9 cellular contexts compared by ENCODE assay signal in genomic region chrX:19342331-19342906, GRCh38. TPM values are rescaled to one million over a fixed set of nuclear protein-coding genes. Genes with fewer than 3 reads are reported as not detected.
DNase-seq lines count a peak whose midpoint lies in the region; ATAC-seq, FAIRE-seq and TF ChIP-seq lines count a peak whose summit lies in the region.
"Had no signal": no experiment of that assay in that cellular context is flagged by ENCODE, and none has a peak within 500 bp of the region (broad histone marks: within the 10 kb centered on the region; RNA-seq: fewer than 3 reads in every experiment).

No MANE protein-coding gene starts in this region.

- H3K9me3 ChIP-seq in astrocyte (ENCODE audit: insufficient read depth, low read depth, low read length) (no peaks in the 10 kb centered on the region), neural progenitor cell (ENCODE audit: low read depth) (peaks cover 4% of the 10 kb centered on the region)

- H4K20me1 ChIP-seq in astrocyte (ENCODE audit: insufficient read depth, low read length) (peaks cover 16% of the 10 kb centered on the region), neural progenitor cell (ENCODE audit: low read depth) (peaks cover 3% of the 10 kb centered on the region)

- no peak for TF ChIP-seq EP300 in Ishikawa (IDR thresholded peaks at IDR 0.05; ENCODE audit: borderline replicate concordance)

- H3K36me3 Mint-ChIP-seq in astrocyte (ENCODE audit: low read depth, unreplicated experiment) (no peaks in the 10 kb centered on the region), neural progenitor cell (no peaks in the 10 kb centered on the region)

- H3F3A ChIP-seq in neural progenitor cell (ENCODE audit: low read depth): no peaks in the 10 kb centered on the region

- H3K27me3 ChIP-seq in astrocyte (ENCODE audit: insufficient read depth, low read length): no peaks in the 10 kb centered on the region
- no peaks in the 10 kb centered on the region for H3K27me3 ChIP-seq in neural progenitor cell

- ATAC-seq in stimulated activated naive CD8-positive, alpha-beta T cell treated with anti-CD3 and anti-CD28 coated beads, Interleukin-15, Interleukin-2, amounts not matched to agents 100 U/mL and 50 U/mL, for 24 hours: no peak
- no peak for ATAC-seq in GM21367 (IDR thresholded peaks at IDR 0.05; ENCODE audit: unreplicated experiment)

- FAIRE-seq in astrocyte (lab: Jason Lieb, UNC): peak; percentile 78

- peaks cover 36% of the 10 kb centered on the region for H3K79me2 ChIP-seq in astrocyte (ENCODE audit: insufficient read depth, low read length)
- peaks cover 37% of the 10 kb centered on the region for H3K79me2 ChIP-seq in neural progenitor cell (ENCODE audit: low read depth)

- H3K4me3 ChIP-seq in astrocyte (ENCODE audit: insufficient read depth, low read depth, low read length) (no peak overlapping the region), neural progenitor cell (peak overlapping the region; percentile 82)

- H3K4me1 Mint-ChIP-seq in astrocyte (ENCODE audit: low read depth, unreplicated experiment) (peaks cover 6% of the 10 kb centered on the region), neural progenitor cell (peaks cover 13% of the 10 kb centered on the region)

- DNase-seq in DMS79 treated with DMSO at 0.1 percent for 48 hours (lab: John Stamatoyannopoulos, UW): peak; percentile 6
- no peak for DNase-seq in astrocyte (ENCODE audit: low read depth)
- DNase-seq in neural progenitor cell (ENCODE audit: low spot score): no peak
- DNase-seq in stimulated activated naive CD8-positive, alpha-beta T cell treated with anti-CD3 and anti-CD28 coated beads, Interleukin-15, Interleukin-2, amounts not matched to agents 100 U/mL and 50 U/mL, for 24 hours: no peak
- no peak for DNase-seq in hippocampal formation (lab: John Stamatoyannopoulos, UW)
- DNase-seq: activated T-cell treated with anti-CD3 and anti-CD28 coated beads, Interleukin-2, amount 50 U/mL, for 1 hour; occipital lobe had no signal

- H3K27ac ChIP-seq in astrocyte (ENCODE audit: low read depth, low read length) (no peak overlapping the region), neural progenitor cell (no peak overlapping the region)

- no peak for TF ChIP-seq RAD21 in Ishikawa (IDR thresholded peaks at IDR 0.05; ENCODE audit: low read depth)

- H3K9me3 Mint-ChIP-seq in astrocyte (ENCODE audit: unreplicated experiment) (no peaks in the 10 kb centered on the region), neural progenitor cell (peaks cover 2% of the 10 kb centered on the region)

- H2AFZ ChIP-seq in astrocyte (ENCODE audit: low read depth, low read length) (peak overlapping the region; percentile 79), neural progenitor cell (replicated peaks) (no peak overlapping the region)

- H3K27me3 Mint-ChIP-seq in astrocyte (ENCODE audit: low read depth, unreplicated experiment): no peaks in the 10 kb centered on the region
- no peaks in the 10 kb centered on the region for H3K27me3 Mint-ChIP-seq in neural progenitor cell (ENCODE audit: insufficient read depth, low read depth)

- no peak overlapping the region for H3K27ac Mint-ChIP-seq in astrocyte (ENCODE audit: unreplicated experiment)
- no peak overlapping the region for H3K27ac Mint-ChIP-seq in neural progenitor cell

- H3K36me3 ChIP-seq in astrocyte (ENCODE audit: insufficient read depth, low read length) (no peaks in the 10 kb centered on the region), neural progenitor cell (no peaks in the 10 kb centered on the region)

- no peak overlapping the region for H3K9ac ChIP-seq in astrocyte (ENCODE audit: low read length)
- no peak overlapping the region for H3K9ac ChIP-seq in neural progenitor cell

- peaks cover 3% of the 10 kb centered on the region for H3K4me1 ChIP-seq in astrocyte (ENCODE audit: insufficient read depth, low read length)
- H3K4me1 ChIP-seq in neural progenitor cell: peaks cover 5% of the 10 kb centered on the region

- H3K4me3 Mint-ChIP-seq in astrocyte (ENCODE audit: unreplicated experiment) (no peak overlapping the region), neural progenitor cell (peak overlapping the region; percentile 87)

- TF ChIP-seq CTCF in astrocyte (IDR thresholded peaks at IDR 0.05; ENCODE audit: insufficient read depth, low read depth, low read length) (no peak), neural progenitor cell (IDR thresholded peaks at IDR 0.05) (no peak)

- H3K4me2 ChIP-seq in astrocyte (ENCODE audit: low read length) (peak overlapping the region; percentile 83), neural progenitor cell (peak overlapping the region; percentile 79)

TF ChIP-seq in Ishikawa, 13 proteins besides CTCF, POLR2A, EP300 and RAD21:
- TF ChIP-seq FOXM1 (IDR thresholded peaks at IDR 0.05; ENCODE audit: borderline replicate concordance, low read depth) (no peak), YY1 (IDR thresholded peaks at IDR 0.05; ENCODE audit: low read depth) (no peak), TEAD4 (IDR thresholded peaks at IDR 0.05) (no peak), TAF1 (IDR thresholded peaks at IDR 0.05; ENCODE audit: low read depth) (no peak), NFIC (IDR thresholded peaks at IDR 0.05) (peak; percentile 52; the same call in 1 of the 2 replicates), EGR1 (IDR thresholded peaks at IDR 0.05) (no peak), CEBPB (IDR thresholded peaks at IDR 0.05) (no peak), MAX (IDR thresholded peaks at IDR 0.05) (no peak)
TF ChIP-seq in Ishikawa: peak in this region for 1.

RNA-seq across cellular contexts. Expression of gene PDHA1, which starts 1.3 kb away (rescaled TPM):
- 158 and 163 TPM in 2 replicates for total RNA-seq in astrocyte
- 101 and 147 TPM in 2 replicates for total RNA-seq in neural progenitor cell (ENCODE audit: low replicate concordance)
